Comparison of ENCODE assay signal across 24 cellular contexts in genomic region chr14:68336165-68336564, GRCh38.
"Had no signal": no experiment of that assay in that cellular context is flagged by ENCODE, and none has a peak within 500 bp of the region (broad histone marks: within the 10 kb centered on the region; RNA-seq: fewer than 3 reads in every experiment).

No MANE protein-coding gene starts in this region.

- H3K27ac ChIP-seq: hepatocyte, left ventricle myocardium inferior, ovary, right atrium auricular region, skin epidermis, stomach, testis, thyroid gland, transverse colon, upper lobe of right lung had no signal

- H3K9me3 Mint-ChIP-seq: mesothelial cell of epicardium, naive B cell, natural killer cell had no signal

- H3K4me3 Mint-ChIP-seq: mesothelial cell of epicardium, naive B cell, natural killer cell had no signal

- H3K4me2 ChIP-seq: hepatocyte had no signal

- H3K27me3 ChIP-seq: hepatocyte, ovary, right atrium auricular region, stomach, testis, thyroid gland, transverse colon, upper lobe of right lung had no signal

- H3K36me3 ChIP-seq: left ventricle myocardium inferior, ovary, right atrium auricular region, stomach, thyroid gland, transverse colon, upper lobe of right lung had no signal

- DNase-seq: islet precursor cell; left ventricle myocardium inferior; mesendoderm; naive B cell; natural killer cell; ovary; stimulated activated CD4-positive, alpha-beta T cell treated with anti-CD3 and anti-CD28 coated beads, Interleukin-12 subunit alpha, Interleukin-12 subunit beta, amount 100 ng/mL, for 4 hours; stimulated activated CD4-positive, alpha-beta T cell treated with anti-CD3 and anti-CD28 coated beads, Interleukin-15, amount 100 ng/mL, for 24 hours; stimulated activated CD4-positive, alpha-beta T cell treated with anti-CD3 and anti-CD28 coated beads, Interleukin-2, amount 100 ng/mL, for 24 hours; stimulated activated CD4-positive, alpha-beta T cell treated with anti-CD3 and anti-CD28 coated beads, Interleukin-4, amount 100 ng/mL, for 1 hour; stimulated activated naive CD4-positive, alpha-beta T cell; stomach; testis; thyroid gland; transverse colon; upper lobe of right lung had no signal

- H3K4me1 ChIP-seq: testis, thyroid gland, upper lobe of right lung had no signal

- H3K9me3 ChIP-seq: left ventricle myocardium inferior, ovary, right atrium auricular region, stomach, testis, thyroid gland, transverse colon, upper lobe of right lung had no signal

- H3K27me3 Mint-ChIP-seq: naive B cell, progenitor cell of endocrine pancreas had no signal

- H3K4me3 ChIP-seq: hepatocyte, left ventricle myocardium inferior, lung, ovary, right atrium auricular region, skin epidermis, stomach, testis, thyroid gland, transverse colon, upper lobe of right lung had no signal

- ATAC-seq: natural killer cell, sciatic nerve, upper lobe of right lung had no signal

- FAIRE-seq: urothelium cell line had no signal

- H3K79me2 ChIP-seq: hepatocyte had no signal

- H3K27ac Mint-ChIP-seq: mesothelial cell of epicardium had no signal

- H2AFZ ChIP-seq: hepatocyte had no signal
